1 cellular context compared by ENCODE assay signal in the genomic region with DNA sequence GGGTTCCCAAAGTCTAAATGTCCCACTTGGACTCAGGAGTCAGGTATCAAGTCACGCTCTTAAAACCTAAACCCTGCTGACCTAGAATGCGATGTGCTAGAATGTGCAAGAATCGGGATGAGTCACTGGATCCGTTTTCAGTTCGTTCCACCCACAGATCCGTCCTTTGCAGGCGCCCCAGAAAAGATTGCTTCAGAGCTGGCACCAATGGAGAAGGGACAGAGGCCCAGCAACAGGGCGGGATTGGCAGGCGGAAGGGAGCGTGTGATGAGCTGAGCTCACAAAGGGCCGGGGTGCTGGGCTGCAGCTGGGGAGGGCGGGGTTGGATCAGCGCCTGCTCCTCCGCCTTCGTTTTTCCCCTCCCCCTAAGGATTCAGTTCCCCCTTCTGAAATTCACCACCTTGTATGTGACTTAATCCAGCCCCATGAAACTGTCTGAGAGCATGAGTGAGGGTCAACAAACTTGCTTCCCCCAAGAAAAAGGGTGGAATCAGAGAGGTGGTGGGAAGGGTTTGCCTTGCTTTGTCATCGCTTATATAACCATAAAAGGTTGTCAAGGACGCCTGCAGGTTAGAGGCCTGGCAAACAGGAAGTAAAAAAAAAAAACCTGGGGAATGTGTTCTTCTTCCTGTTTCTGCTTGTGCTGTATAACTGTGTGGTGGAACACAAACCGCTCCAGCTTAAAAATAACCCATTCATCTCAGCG.
A peak's percentile ranks its signal among the peaks of the same experiment; 100 is the strongest.
TF ChIP-seq lines count a peak whose summit lies in the region.

No MANE protein-coding gene starts in this region.

TF ChIP-seq in HEK293, 187 proteins besides CTCF, POLR2A, EP300 and RAD21 (continued from another document and continues in another):
- no peak for TF ChIP-seq ZFP41 (tag by site-specific recombination; IDR thresholded peaks at IDR 0.05; ENCODE audit: borderline replicate concordance)
- no peak for TF ChIP-seq ZNF785 (tag by site-specific recombination; IDR thresholded peaks at IDR 0.05)
- TF ChIP-seq KLF9 (tag by site-specific recombination; IDR thresholded peaks at IDR 0.05; ENCODE audit: low read depth) = peak; percentile 77
- TF ChIP-seq ZBTB7A (tag by site-specific recombination; IDR thresholded peaks at IDR 0.05; ENCODE audit: low read depth) = 0 out of 2 replicates have a peak, but pooled peaks have one; percentile 35
- TF ChIP-seq ZNF837 (tag by site-specific recombination; IDR thresholded peaks at IDR 0.05) = no peak
- TF ChIP-seq BCL11A (tag by site-specific recombination; IDR thresholded peaks at IDR 0.05; ENCODE audit: low read depth) = peak; percentile 68; the same call in 1 of the 2 replicates
- TF ChIP-seq TCF7L2 (IDR thresholded peaks at IDR 0.05; ENCODE audit: borderline replicate concordance, low read depth, low read length) = no peak
- TF ChIP-seq HOXA7 (CRISPR knock-in tag; IDR thresholded peaks at IDR 0.05; ENCODE audit: borderline replicate concordance) = no peak
- TF ChIP-seq, protein P1, sequence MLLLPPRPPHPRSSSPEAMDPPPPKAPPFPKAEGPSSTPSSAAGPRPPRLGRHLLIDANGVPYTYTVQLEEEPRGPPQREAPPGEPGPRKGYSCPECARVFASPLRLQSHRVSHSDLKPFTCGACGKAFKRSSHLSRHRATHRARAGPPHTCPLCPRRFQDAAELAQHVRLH (tag by site-specific recombination; IDR thresholded peaks at IDR 0.05) = 0 out of 2 replicates have a peak, but pooled peaks have one; percentile 64
- TF ChIP-seq ZNF2 (tag by site-specific recombination; IDR thresholded peaks at IDR 0.05) = peak; percentile 73
- TF ChIP-seq ZNF248 (tag by site-specific recombination; IDR thresholded peaks at IDR 0.05) = no peak
- TF ChIP-seq ZNF558 (tag by site-specific recombination; IDR thresholded peaks at IDR 0.05) = no peak
- TF ChIP-seq FEZF1 (tag by site-specific recombination; IDR thresholded peaks at IDR 0.05) = peak; percentile 52; the same call in 1 of the 2 replicates
- peak; percentile 81 for TF ChIP-seq IKZF3 (tag by site-specific recombination; IDR thresholded peaks at IDR 0.05)
- peak; percentile 93 for TF ChIP-seq ZNF629 (tag by site-specific recombination; IDR thresholded peaks at IDR 0.05)
- TF ChIP-seq ZBTB20 (tag by site-specific recombination; IDR thresholded peaks at IDR 0.05) = peak; percentile 70
- no peak for TF ChIP-seq REPIN1 (tag by site-specific recombination; IDR thresholded peaks at IDR 0.05; ENCODE audit: low read depth)
- TF ChIP-seq, protein P2, sequence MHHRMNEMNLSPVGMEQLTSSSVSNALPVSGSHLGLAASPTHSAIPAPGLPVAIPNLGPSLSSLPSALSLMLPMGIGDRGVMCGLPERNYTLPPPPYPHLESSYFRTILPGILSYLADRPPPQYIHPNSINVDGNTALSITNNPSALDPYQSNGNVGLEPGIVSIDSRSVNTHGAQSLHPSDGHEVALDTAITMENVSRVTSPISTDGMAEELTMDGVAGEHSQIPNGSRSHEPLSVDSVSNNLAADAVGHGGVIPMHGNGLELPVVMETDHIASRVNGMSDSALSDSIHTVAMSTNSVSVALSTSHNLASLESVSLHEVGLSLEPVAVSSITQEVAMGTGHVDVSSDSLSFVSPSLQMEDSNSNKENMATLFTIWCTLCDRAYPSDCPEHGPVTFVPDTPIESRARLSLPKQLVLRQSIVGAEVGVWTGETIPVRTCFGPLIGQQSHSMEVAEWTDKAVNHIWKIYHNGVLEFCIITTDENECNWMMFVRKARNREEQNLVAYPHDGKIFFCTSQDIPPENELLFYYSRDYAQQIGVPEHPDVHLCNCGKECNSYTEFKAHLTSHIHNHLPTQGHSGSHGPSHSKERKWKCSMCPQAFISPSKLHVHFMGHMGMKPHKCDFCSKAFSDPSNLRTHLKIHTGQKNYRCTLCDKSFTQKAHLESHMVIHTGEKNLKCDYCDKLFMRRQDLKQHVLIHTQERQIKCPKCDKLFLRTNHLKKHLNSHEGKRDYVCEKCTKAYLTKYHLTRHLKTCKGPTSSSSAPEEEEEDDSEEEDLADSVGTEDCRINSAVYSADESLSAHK (tag by site-specific recombination; IDR thresholded peaks at IDR 0.05) = no peak; the same call in none of the 2 replicates
- TF ChIP-seq ZNF596 (tag by site-specific recombination; IDR thresholded peaks at IDR 0.05) = no peak
- TF ChIP-seq ZNF223 (tag by site-specific recombination; IDR thresholded peaks at IDR 0.05) = no peak
- no peak for TF ChIP-seq ZNF792 (tag by site-specific recombination; IDR thresholded peaks at IDR 0.05)
- no peak for TF ChIP-seq ZSCAN5A (tag by site-specific recombination; IDR thresholded peaks at IDR 0.05)
- TF ChIP-seq ZNF221 (tag by site-specific recombination; IDR thresholded peaks at IDR 0.05; ENCODE audit: borderline replicate concordance) = no peak
- TF ChIP-seq OVOL3 (tag by site-specific recombination; IDR thresholded peaks at IDR 0.05) = no peak
- no peak for TF ChIP-seq BCL11B (tag by site-specific recombination; IDR thresholded peaks at IDR 0.05; ENCODE audit: low read depth)
- TF ChIP-seq ZNF404 (tag by site-specific recombination; IDR thresholded peaks at IDR 0.05) = no peak
- TF ChIP-seq, protein P3, sequence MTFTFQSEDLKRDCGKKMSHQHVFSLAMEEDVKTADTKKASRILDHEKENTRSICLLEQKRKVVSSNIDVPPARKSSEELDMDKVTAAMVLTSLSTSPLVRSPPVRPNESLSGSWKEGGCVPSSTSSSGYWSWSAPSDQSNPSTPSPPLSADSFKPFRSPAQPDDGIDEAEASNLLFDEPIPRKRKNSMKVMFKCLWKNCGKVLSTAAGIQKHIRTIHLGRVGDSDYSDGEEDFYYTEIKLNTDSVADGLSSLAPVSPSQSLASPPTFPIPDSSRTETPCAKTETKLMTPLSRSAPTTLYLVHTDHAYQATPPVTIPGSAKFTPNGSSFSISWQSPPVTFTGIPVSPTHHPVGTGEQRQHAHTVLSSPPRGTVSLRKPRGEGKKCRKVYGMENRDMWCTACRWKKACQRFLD (tag by site-specific recombination; IDR thresholded peaks at IDR 0.05) = no peak
- no peak for TF ChIP-seq ZNF747 (tag by site-specific recombination; IDR thresholded peaks at IDR 0.05)
- TF ChIP-seq MYNN (tag by site-specific recombination; IDR thresholded peaks at IDR 0.05; ENCODE audit: borderline replicate concordance) = no peak
- no peak for TF ChIP-seq ZNF621 (tag by site-specific recombination; IDR thresholded peaks at IDR 0.05)
- no peak for TF ChIP-seq PRDM2 (tag by site-specific recombination; IDR thresholded peaks at IDR 0.05; ENCODE audit: borderline replicate concordance)
- TF ChIP-seq GLIS2 (tag by site-specific recombination; IDR thresholded peaks at IDR 0.05) = peak; percentile 41
- TF ChIP-seq, protein P4, sequence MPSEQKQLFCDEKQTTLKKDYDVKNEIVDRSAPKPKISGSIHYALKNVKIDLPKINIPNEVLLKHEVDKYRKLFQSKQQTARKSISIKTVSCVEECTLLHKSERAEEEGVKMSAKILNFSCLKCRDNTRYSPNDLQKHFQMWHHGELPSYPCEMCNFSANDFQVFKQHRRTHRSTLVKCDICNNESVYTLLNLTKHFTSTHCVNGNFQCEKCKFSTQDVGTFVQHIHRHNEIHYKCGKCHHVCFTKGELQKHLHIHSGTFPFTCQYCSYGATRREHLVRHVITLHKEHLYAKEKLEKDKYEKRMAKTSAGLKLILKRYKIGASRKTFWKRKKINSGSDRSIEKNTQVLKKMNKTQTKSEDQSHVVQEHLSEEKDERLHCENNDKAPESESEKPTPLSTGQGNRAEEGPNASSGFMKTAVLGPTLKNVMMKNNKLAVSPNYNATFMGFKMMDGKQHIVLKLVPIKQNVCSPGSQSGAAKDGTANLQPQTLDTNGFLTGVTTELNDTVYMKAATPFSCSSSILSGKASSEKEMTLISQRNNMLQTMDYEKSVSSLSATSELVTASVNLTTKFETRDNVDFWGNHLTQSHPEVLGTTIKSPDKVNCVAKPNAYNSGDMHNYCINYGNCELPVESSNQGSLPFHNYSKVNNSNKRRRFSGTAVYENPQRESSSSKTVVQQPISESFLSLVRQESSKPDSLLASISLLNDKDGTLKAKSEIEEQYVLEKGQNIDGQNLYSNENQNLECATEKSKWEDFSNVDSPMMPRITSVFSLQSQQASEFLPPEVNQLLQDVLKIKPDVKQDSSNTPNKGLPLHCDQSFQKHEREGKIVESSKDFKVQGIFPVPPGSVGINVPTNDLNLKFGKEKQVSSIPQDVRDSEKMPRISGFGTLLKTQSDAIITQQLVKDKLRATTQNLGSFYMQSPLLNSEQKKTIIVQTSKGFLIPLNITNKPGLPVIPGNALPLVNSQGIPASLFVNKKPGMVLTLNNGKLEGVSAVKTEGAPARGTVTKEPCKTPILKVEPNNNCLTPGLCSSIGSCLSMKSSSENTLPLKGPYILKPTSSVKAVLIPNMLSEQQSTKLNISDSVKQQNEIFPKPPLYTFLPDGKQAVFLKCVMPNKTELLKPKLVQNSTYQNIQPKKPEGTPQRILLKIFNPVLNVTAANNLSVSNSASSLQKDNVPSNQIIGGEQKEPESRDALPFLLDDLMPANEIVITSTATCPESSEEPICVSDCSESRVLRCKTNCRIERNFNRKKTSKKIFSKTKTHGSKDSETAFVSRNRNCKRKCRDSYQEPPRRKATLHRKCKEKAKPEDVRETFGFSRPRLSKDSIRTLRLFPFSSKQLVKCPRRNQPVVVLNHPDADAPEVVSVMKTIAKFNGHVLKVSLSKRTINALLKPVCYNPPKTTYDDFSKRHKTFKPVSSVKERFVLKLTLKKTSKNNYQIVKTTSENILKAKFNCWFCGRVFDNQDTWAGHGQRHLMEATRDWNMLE (tag by site-specific recombination; conservative IDR thresholded peaks at IDR 0.05; ENCODE audit: low read depth) = peak; percentile 70
- no peak for TF ChIP-seq ZNF114 (tag by site-specific recombination; IDR thresholded peaks at IDR 0.05)
- peak; percentile 78 for TF ChIP-seq ZBTB6 (tag by site-specific recombination; IDR thresholded peaks at IDR 0.05)
- no peak for TF ChIP-seq ZNF776 (tag by site-specific recombination; IDR thresholded peaks at IDR 0.05; ENCODE audit: borderline replicate concordance)
- TF ChIP-seq ZFP69B (tag by site-specific recombination; IDR thresholded peaks at IDR 0.05) = peak; percentile 74
- peak; percentile 86 for TF ChIP-seq KLF10 (tag by site-specific recombination; IDR thresholded peaks at IDR 0.05)
- no peak for TF ChIP-seq ZNF112 (tag by site-specific recombination; IDR thresholded peaks at IDR 0.05)
- no peak for TF ChIP-seq ZNF513 (tag by site-specific recombination; IDR thresholded peaks at IDR 0.05)
